ENCODE assay signal across 18 cellular contexts in genomic region chr7:90879924-90880323, GRCh38.
DNase-seq lines count a peak whose midpoint lies in the region; ATAC-seq and TF ChIP-seq lines count a peak whose summit lies in the region.
"Had no signal": no experiment of that assay in that cellular context is flagged by ENCODE, and none has a peak within 500 bp of the region (broad histone marks: within the 10 kb centered on the region; RNA-seq: fewer than 3 reads in every experiment).

No MANE protein-coding gene starts in this region.

- 66 to 89% methylated on average over 3 of the region's 3 CpGs for WGBS in endodermal cell (ENCODE audit: insufficient coverage in 1 of 2, insufficient read length in 1 of 2), 2 experiments
- 63% methylated on average over 3 of the region's 3 CpGs for WGBS in right cardiac atrium

- peak; percentile 67 for DNase-seq in Right ventricle myocardium inferior (ENCODE audit: missing footprints)
- DNase-seq in cardiac septum (ENCODE audit: low spot score) = no peak
- DNase-seq in endodermal cell = peak; percentile 82
- peak; percentile 63 to 86 (median 80) for DNase-seq in right cardiac atrium
- DNase-seq in germinal center (ENCODE audit: low spot score) = no peak
- no peak for DNase-seq in EL
- no peak for DNase-seq in GM13977 (ENCODE audit: low spot score)
- DNase-seq: 8988T, GOT3, NCI-H1417, NCI-H1930, OCI-M1, SIG-M5 had no signal

- H3K27ac ChIP-seq in endodermal cell (ENCODE audit: low read depth, low read length) (no peak overlapping the region), right cardiac atrium (ENCODE audit: low read length) (no peak overlapping the region)
- H3K27ac ChIP-seq: HL-60, KMS-11 had no signal

- no peak overlapping the region for H3K4me3 ChIP-seq in endodermal cell (ENCODE audit: low read length)
- H3K4me3 ChIP-seq in right cardiac atrium (ENCODE audit: low read length) = no peak overlapping the region

- no peak overlapping the region for H3K4me3 Mint-ChIP-seq in endodermal cell
- H3K4me3 Mint-ChIP-seq: B cell had no signal

- TF ChIP-seq CTCF in endodermal cell (conservative IDR thresholded peaks at IDR 0.05) (no peak), GM13977 (IDR thresholded peaks at IDR 0.05; ENCODE audit: extremely low read depth, insufficient read depth, missing control alignments) (no peak)

- no peak overlapping the region for H3K9ac ChIP-seq in endodermal cell (ENCODE audit: extremely low read depth, low read length, poor library complexity, severe bottlenecking)
- H3K9ac ChIP-seq: KMS-11 had no signal

- no peaks in the 10 kb centered on the region for H3K27me3 ChIP-seq in endodermal cell (ENCODE audit: control insufficient read depth, insufficient read depth, low read length, poor library complexity, severe bottlenecking)
- no peaks in the 10 kb centered on the region for H3K27me3 ChIP-seq in right cardiac atrium (ENCODE audit: control insufficient read depth, insufficient read depth)

- in situ Hi-C loops in GM13977 (cut with MboI; ENCODE audit: low pct_unique_long_range_greater_than_20kb, low sequenced_read_pairs, unreplicated experiment) = no loop called here

- peaks cover 8% of the 10 kb centered on the region for H3K4me1 Mint-ChIP-seq in endodermal cell

- no peaks in the 10 kb centered on the region for H3K36me3 Mint-ChIP-seq in endodermal cell (ENCODE audit: low read depth)

- peaks cover 9% of the 10 kb centered on the region for H3K9me3 ChIP-seq in endodermal cell (ENCODE audit: control insufficient read depth, low read length)
- no peaks in the 10 kb centered on the region for H3K9me3 ChIP-seq in right cardiac atrium (ENCODE audit: control insufficient read depth, low read length)

- H3K4me1 ChIP-seq in endodermal cell (ENCODE audit: control insufficient read depth, insufficient read depth, low read length) = no peaks in the 10 kb centered on the region
- no peaks in the 10 kb centered on the region for H3K4me1 ChIP-seq in right cardiac atrium (ENCODE audit: control insufficient read depth, insufficient read depth, low read length)

- no peaks in the 10 kb centered on the region for H3K27me3 Mint-ChIP-seq in endodermal cell (ENCODE audit: insufficient read depth)
- H3K27me3 Mint-ChIP-seq: B cell had no signal

- no peaks in the 10 kb centered on the region for H3K36me3 ChIP-seq in endodermal cell (ENCODE audit: control insufficient read depth, insufficient read depth, low read length)

- no peak overlapping the region for H3K27ac Mint-ChIP-seq in endodermal cell
- H3K27ac Mint-ChIP-seq: B cell had no signal

- ATAC-seq in Right ventricle myocardium inferior = peak; percentile 75
- ATAC-seq in right cardiac atrium = peak; percentile 54 to 84
- no peak for ATAC-seq in GM18858 (IDR thresholded peaks at IDR 0.05; ENCODE audit: unreplicated experiment)
- ATAC-seq: HCT116 had no signal

- intact Hi-C loops in Right ventricle myocardium inferior (cut with DNase I) = no loop called here
- intact Hi-C loops in cardiac septum (cut with DNase I) = no loop called here
- intact Hi-C loops in right cardiac atrium (cut with DNase I) = no loop called here

- H3K9me3 Mint-ChIP-seq in endodermal cell = no peaks in the 10 kb centered on the region

Comparison
In these comparisons a context has a peak if more than half of its experiments do, and no peak if none do; other contexts are left out.
1. DNase-seq: peak in Right ventricle myocardium inferior (single experiment), endodermal cell (single experiment) and right cardiac atrium (3 of 3); none in cardiac septum (single experiment), germinal center (single experiment), EL (single experiment) and GM13977 (single experiment).